In the genomic region with DNA sequence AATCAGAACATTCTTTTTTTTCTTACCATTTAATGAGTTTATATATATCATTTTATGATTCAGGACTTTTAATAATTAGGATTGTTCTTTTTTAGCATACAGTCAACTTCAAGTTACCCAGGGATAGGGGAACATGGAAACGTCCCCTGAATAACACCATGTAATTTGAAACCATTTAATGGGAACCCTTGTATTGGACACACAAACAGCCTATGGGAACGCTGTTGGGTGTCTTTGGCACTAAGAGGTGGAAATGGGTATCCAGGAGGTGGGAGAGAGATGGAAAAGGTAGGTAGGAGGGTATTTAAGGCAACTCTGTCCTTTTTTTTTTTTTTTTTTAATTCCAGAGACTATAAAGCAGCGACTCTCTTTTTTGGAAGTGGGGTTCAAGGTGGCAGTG, we compare ENCODE assay signal across 1 cellular context.
TF ChIP-seq lines count a peak whose summit lies in the region.

No MANE protein-coding gene starts in this region.

TF ChIP-seq in A549, 52 proteins besides CTCF, POLR2A, EP300 and RAD21 (continued from another document):
- TF ChIP-seq, protein P1, sequence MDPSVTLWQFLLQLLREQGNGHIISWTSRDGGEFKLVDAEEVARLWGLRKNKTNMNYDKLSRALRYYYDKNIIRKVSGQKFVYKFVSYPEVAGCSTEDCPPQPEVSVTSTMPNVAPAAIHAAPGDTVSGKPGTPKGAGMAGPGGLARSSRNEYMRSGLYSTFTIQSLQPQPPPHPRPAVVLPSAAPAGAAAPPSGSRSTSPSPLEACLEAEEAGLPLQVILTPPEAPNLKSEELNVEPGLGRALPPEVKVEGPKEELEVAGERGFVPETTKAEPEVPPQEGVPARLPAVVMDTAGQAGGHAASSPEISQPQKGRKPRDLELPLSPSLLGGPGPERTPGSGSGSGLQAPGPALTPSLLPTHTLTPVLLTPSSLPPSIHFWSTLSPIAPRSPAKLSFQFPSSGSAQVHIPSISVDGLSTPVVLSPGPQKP (IDR thresholded peaks at IDR 0.05; ENCODE audit: low read depth, low read length): no peak
- no peak for TF ChIP-seq JUNB (IDR thresholded peaks at IDR 0.05)
- no peak for TF ChIP-seq RNF2 (IDR thresholded peaks at IDR 0.05; ENCODE audit: borderline replicate concordance, low read depth)
TF ChIP-seq in A549: peak in this region for 0.
